Comparison of ENCODE assay signal across 1 cellular context in genomic region chr17:76748657-76749056, GRCh38.
TF ChIP-seq lines count a peak whose summit lies in the region.

No MANE protein-coding gene starts in this region.

TF ChIP-seq in K562, 482 proteins besides CTCF, POLR2A, EP300 and RAD21:
- 0 out of 2 replicates have a peak, but pooled peaks have one; percentile 11 for TF ChIP-seq HBP1 (CRISPR knock-in tag; IDR thresholded peaks at IDR 0.05)
- TF ChIP-seq ZBTB34 (CRISPR knock-in tag; IDR thresholded peaks at IDR 0.05) = no peak
